8 cellular contexts compared by ENCODE assay signal in genomic region chr20:2799688-2800589, GRCh38. TPM values are rescaled to one million over a fixed set of nuclear protein-coding genes. Genes with fewer than 3 reads are reported as not detected.
DNase-seq lines count a peak whose midpoint lies in the region; ATAC-seq and TF ChIP-seq lines count a peak whose summit lies in the region.

No MANE protein-coding gene starts in this region.

- TF ChIP-seq CTCF in endothelial cell (IDR thresholded peaks at IDR 0.05; ENCODE audit: unreplicated experiment): no peak

- H3K9me3 Mint-ChIP-seq in endothelial cell (ENCODE audit: unreplicated experiment): no peaks in the 10 kb centered on the region

- peak overlapping the region; percentile 59 for H3K4me3 ChIP-seq in neuron (ENCODE audit: low read length)

- H3K27me3 ChIP-seq in neuron (ENCODE audit: insufficient read depth, low read length): no peaks in the 10 kb centered on the region

- in situ Hi-C loops in KBM-7 (cut with MboI; ENCODE audit: low pct_unique_long_range_greater_than_20kb, low sequenced_read_pairs): no loop called here

- peaks cover 14% of the 10 kb centered on the region for H3K4me1 ChIP-seq in neuron (ENCODE audit: insufficient read depth, low read length)

- ATAC-seq in HG03565 (IDR thresholded peaks at IDR 0.05; ENCODE audit: unreplicated experiment): no peak

- H3K36me3 Mint-ChIP-seq in endothelial cell (ENCODE audit: low read depth, unreplicated experiment): peaks cover 30% of the 10 kb centered on the region

- H3K9me3 ChIP-seq in neuron (ENCODE audit: low read length): no peaks in the 10 kb centered on the region

- H3K36me3 ChIP-seq in neuron (ENCODE audit: insufficient read depth, low read length): peaks cover 42% of the 10 kb centered on the region

- peaks cover 20% of the 10 kb centered on the region for H3K27me3 Mint-ChIP-seq in endothelial cell (ENCODE audit: unreplicated experiment)

- H3K4me3 Mint-ChIP-seq in endothelial cell (ENCODE audit: unreplicated experiment): peak overlapping the region; percentile 99

- peaks cover 31% of the 10 kb centered on the region for H3K4me1 Mint-ChIP-seq in endothelial cell (ENCODE audit: unreplicated experiment)

- peak; percentile 24 for DNase-seq in activated CD4-positive, alpha-beta T cell treated with anti-CD3 and anti-CD28 coated beads for 48 hours
- DNase-seq in activated CD4-positive, alpha-beta T cell treated with anti-CD3 and anti-CD28 coated beads for 4 hours: no peak
- peak; percentile 55 for DNase-seq in KBM-7
- no peak for DNase-seq in endothelial cell (ENCODE audit: low spot score)
- no peak for DNase-seq in stimulated activated CD4-positive, alpha-beta T cell treated with anti-CD3 and anti-CD28 coated beads, Interleukin-2, amount 100 ng/mL, for 48 hours
- DNase-seq in OCI-M2 (lab: John Stamatoyannopoulos, UW; ENCODE audit: unreplicated experiment): no peak

- peak overlapping the region; percentile 92 for H3K27ac Mint-ChIP-seq in endothelial cell (ENCODE audit: unreplicated experiment)

- H2AFZ ChIP-seq in neuron (ENCODE audit: low read depth, low read length): peak overlapping the region; percentile 81

RNA-seq across cellular contexts. Expression of gene CPXM1, which starts 0.5 kb away (rescaled TPM):
- total RNA-seq in endothelial cell (ENCODE audit: unreplicated experiment): 139 TPM

RNA-seq across cellular contexts. Expression of gene C20orf141, which starts 14.8 kb away (rescaled TPM):
- total RNA-seq in endothelial cell (ENCODE audit: unreplicated experiment): not detected

RNA-seq across cellular contexts. Expression of gene TMEM239, which starts 16.2 kb away (rescaled TPM):
- total RNA-seq in endothelial cell (ENCODE audit: unreplicated experiment): not detected

RNA-seq across cellular contexts. Expression of gene PCED1A, which starts 40.5 kb away (rescaled TPM):
- 30.9 TPM for total RNA-seq in endothelial cell (ENCODE audit: unreplicated experiment)

RNA-seq across cellular contexts. Expression of gene VPS16, which starts 40.6 kb away (rescaled TPM):
- 43.3 TPM for total RNA-seq in endothelial cell (ENCODE audit: unreplicated experiment)

Comparison
In these comparisons a context has a peak if more than half of its experiments do, and no peak if none do; other contexts are left out.
1. DNase-seq: peak in activated CD4-positive, alpha-beta T cell treated with anti-CD3 and anti-CD28 coated beads for 48 hours (single experiment) and KBM-7 (single experiment); none in activated CD4-positive, alpha-beta T cell treated with anti-CD3 and anti-CD28 coated beads for 4 hours (0 of 2), endothelial cell (single experiment), stimulated activated CD4-positive, alpha-beta T cell treated with anti-CD3 and anti-CD28 coated beads, Interleukin-2, amount 100 ng/mL, for 48 hours (0 of 2) and OCI-M2 (single experiment).